In genomic region chr5:56464935-56465756, GRCh38 we compare ENCODE assay signal across 1 cellular context.
A peak's percentile ranks its signal among the peaks of the same experiment; 100 is the strongest.
TF ChIP-seq lines count a peak whose summit lies in the region.

No MANE protein-coding gene starts in this region.

TF ChIP-seq in HepG2, 621 proteins besides CTCF, POLR2A, EP300 and RAD21 (continued from another document and continues in another):
- peak; percentile 67; the same call in 1 of the 2 replicates for TF ChIP-seq AHDC1 (CRISPR knock-in tag; IDR thresholded peaks at IDR 0.05; ENCODE audit: borderline replicate concordance)
- TF ChIP-seq KMT2B (CRISPR knock-in tag; IDR thresholded peaks at IDR 0.05), result 0 out of 2 replicates have a peak, but pooled peaks have one; percentile 28
- no peak for TF ChIP-seq ZNF691 (CRISPR knock-in tag; IDR thresholded peaks at IDR 0.05; ENCODE audit: borderline replicate concordance, low read depth)
- TF ChIP-seq PAF1 (CRISPR knock-in tag; IDR thresholded peaks at IDR 0.05), result no peak
- TF ChIP-seq AFF4 (CRISPR knock-in tag; IDR thresholded peaks at IDR 0.05), result no peak
- no peak for TF ChIP-seq RARG (CRISPR knock-in tag; IDR thresholded peaks at IDR 0.05; ENCODE audit: low read depth)
- TF ChIP-seq ZNF558 (CRISPR knock-in tag; IDR thresholded peaks at IDR 0.05; ENCODE audit: borderline replicate concordance), result no peak
- no peak for TF ChIP-seq ZNF597 (CRISPR knock-in tag; IDR thresholded peaks at IDR 0.05)
- peak; percentile 42 for TF ChIP-seq CEBPG (CRISPR knock-in tag; IDR thresholded peaks at IDR 0.05)
- TF ChIP-seq JARID2 (CRISPR knock-in tag; IDR thresholded peaks at IDR 0.05; ENCODE audit: insufficient replicate concordance), result no peak
- peak; percentile 43; the same call in 1 of the 2 replicates for TF ChIP-seq ZNF609 (CRISPR knock-in tag; IDR thresholded peaks at IDR 0.05; ENCODE audit: borderline replicate concordance)
- TF ChIP-seq CEBPZ (IDR thresholded peaks at IDR 0.05; ENCODE audit: low read length), result no peak
- peak; percentile 48; the same call in 1 of the 2 replicates for TF ChIP-seq MEIS1 (CRISPR knock-in tag; IDR thresholded peaks at IDR 0.05; ENCODE audit: borderline replicate concordance)
- no peak for TF ChIP-seq JUND (CRISPR knock-in tag; IDR thresholded peaks at IDR 0.05)
- TF ChIP-seq YEATS2 (CRISPR knock-in tag; IDR thresholded peaks at IDR 0.05; ENCODE audit: borderline replicate concordance), result no peak; the same call in 1 of the 2 replicates
- no peak for TF ChIP-seq LCORL (IDR thresholded peaks at IDR 0.05)
- peak; percentile 72; the same call in 1 of the 2 replicates for TF ChIP-seq LCORL (CRISPR knock-in tag; IDR thresholded peaks at IDR 0.05)
- no peak for TF ChIP-seq ZNF547 (CRISPR knock-in tag; IDR thresholded peaks at IDR 0.05)
- TF ChIP-seq ZNF318 (CRISPR knock-in tag; IDR thresholded peaks at IDR 0.05), result no peak
- TF ChIP-seq RFX1 (IDR thresholded peaks at IDR 0.05), result no peak
- TF ChIP-seq ZNF101 (CRISPR knock-in tag; IDR thresholded peaks at IDR 0.05; ENCODE audit: borderline replicate concordance, low read depth), result no peak
